ENCODE assay signal across 8 cellular contexts in genomic region chr11:75140269-75141138, GRCh38. TPM values are rescaled to one million over a fixed set of nuclear protein-coding genes. Genes with fewer than 3 reads are reported as not detected.
DNase-seq lines count a peak whose midpoint lies in the region; ATAC-seq and TF ChIP-seq lines count a peak whose summit lies in the region.

No MANE protein-coding gene starts in this region.

- no peak for TF ChIP-seq POLR2A in heart left ventricle (IDR thresholded peaks at IDR 0.05)

- WGBS in GM23248 (ENCODE audit: low coverage in 1 of 2, low lambda C conversion rate in 2 of 2, missing lambda C conversion rate in 2 of 2), 2 experiments: 23 to 24% methylated on average over 22 of the region's 22 CpGs
- whole genome bisulfite sequencing in heart left ventricle, 4 donors: 33 to 39% (median 34%) methylated on average over 21 to 22 of the region's 22 CpGs

- no peaks in the 10 kb centered on the region for H3K36me3 ChIP-seq in GM23248 (ENCODE audit: low read depth)
- H3K36me3 ChIP-seq in heart left ventricle: no peaks in the 10 kb centered on the region

- H3K27me3 ChIP-seq in GM23248 (replicated peaks; ENCODE audit: insufficient read depth) (peaks cover 25% of the 10 kb centered on the region), heart left ventricle (peaks cover 0 to 33% (median under 1%) of the 10 kb centered on the region in 9 donors)

- H3K9me3 ChIP-seq in GM23248 (ENCODE audit: low read depth) (no peaks in the 10 kb centered on the region), heart left ventricle (no peaks in the 10 kb centered on the region)

- CTCF ChIA-PET in RWPE1 (lab: Yijun Ruan, JAX): interaction anchor here (0.6 to 3.5 kb wide), 20 partner anchors 11 to 675 kb away, joined by 3 to 22 read pairs (median 4); partner anchors contain the start of genes TPBGL and UVRAG

- ATAC-seq in heart left ventricle (peak in 3 of 4 donors; percentile 55 to 62 (median 62)), GM21619 (IDR thresholded peaks at IDR 0.05; ENCODE audit: unreplicated experiment) (no peak), GM21576 (IDR thresholded peaks at IDR 0.05; ENCODE audit: unreplicated experiment) (no peak)

- H3K9me2 ChIP-seq in GM23248 (ENCODE audit: insufficient read depth): no peaks in the 10 kb centered on the region

- H3K4me2 ChIP-seq in GM23248 (ENCODE audit: unreplicated experiment): no peak overlapping the region

- peaks cover 7% of the 10 kb centered on the region; the same call in 1 of the 2 replicates for H3F3A ChIP-seq in GM23248 (ENCODE audit: insufficient read depth)

- POLR2A ChIA-PET in RWPE1 (lab: Yijun Ruan, JAX; ENCODE audit: low non-redundant PET): no interaction called here

- intact Hi-C loops in heart left ventricle (cut with DNase I): loop anchor here (1.0 to 10.0 kb wide), 9 partner anchors 64 to 216 kb away; partner anchors contain the start of gene TPBGL (in 2 of the 10)

- no peaks in the 10 kb centered on the region for H3K79me2 ChIP-seq in GM23248 (ENCODE audit: insufficient read depth)

- no peak overlapping the region for H3K9ac ChIP-seq in GM23248

- TF ChIP-seq CTCF in RWPE1 (conservative IDR thresholded peaks at IDR 0.05; ENCODE audit: low read depth) (peak; percentile 78), heart left ventricle (IDR thresholded peaks at IDR 0.05) (peak; percentile 86 to 99 (median 95))

- no peaks in the 10 kb centered on the region for H4K20me1 ChIP-seq in GM23248 (ENCODE audit: insufficient read depth)

- DNase-seq in CD1c-positive myeloid dendritic cell (ENCODE audit: extremely low spot score): peak; percentile 73
- peak; percentile 57 for DNase-seq in GM23248
- peak; percentile 46 for DNase-seq in RWPE1 (ENCODE audit: low spot score)
- peak; percentile 83 for DNase-seq in activated gamma-delta T cell treated with Interleukin-2 at 50 U/mL for 16 hours
- peak; percentile 63 to 83 (median 71) for DNase-seq in heart left ventricle
- peak; percentile 72 for DNase-seq in retina

- H3K27ac ChIP-seq in GM23248 (no peak overlapping the region), RWPE1 (no peak overlapping the region), heart left ventricle (no peak overlapping the region)

- no peak overlapping the region for H2AFZ ChIP-seq in GM23248

- H3K4me1 ChIP-seq in GM23248 (ENCODE audit: insufficient read depth) (peaks cover 4% of the 10 kb centered on the region), heart left ventricle (peaks cover 0 to 37% (median 10%) of the 10 kb centered on the region in 12 donors)

- H3K4me3 ChIP-seq in GM23248 (no peak overlapping the region), heart left ventricle (no peak overlapping the region)

- in situ Hi-C loops in GM23248 (cut with MboI): no loop called here

RNA-seq across cellular contexts. Expression of gene SLCO2B1, which starts 10.4 kb away (rescaled TPM):
- total RNA-seq in GM23248 (2014; rRNA removed; shearing (Covaris generic)): not detected in 2 replicates
- polyA plus RNA-seq in GM23248 (2016; fragmentation: Nextera tagmentation; extraction: Ambion mirVana) (not detected in 2 replicates), heart left ventricle (1 to 10 TPM; 4.7 to 9.8 TPM)
- 100 to 1,000 TPM in 1 of 9 donors, 10 to 100 TPM in 7, 1 to 10 TPM in 1; 8.1 to 167 (median 18.6) TPM for total RNA-seq in heart left ventricle

RNA-seq across cellular contexts. Expression of gene OR2AT4, which starts 43.8 kb away (rescaled TPM):
- total RNA-seq in GM23248 (2014; rRNA removed; shearing (Covaris generic)): not detected in 2 replicates
- polyA plus RNA-seq in GM23248 (2016; fragmentation: Nextera tagmentation; extraction: Ambion mirVana) (not detected in 2 replicates), heart left ventricle (not detected)
- not detected for total RNA-seq in heart left ventricle

Comparison
In these comparisons a context has a peak if more than half of its experiments do, and no peak if none do; other contexts are left out.
1. ATAC-seq: peak in heart left ventricle (3 of 4); none in GM21619 (single experiment) and GM21576 (single experiment).
2. Peak in every context shown above with its lines, with median percentiles within 50 percentile points of each other: DNase-seq.